ENCODE assay signal across 15 cellular contexts in the genomic region with DNA sequence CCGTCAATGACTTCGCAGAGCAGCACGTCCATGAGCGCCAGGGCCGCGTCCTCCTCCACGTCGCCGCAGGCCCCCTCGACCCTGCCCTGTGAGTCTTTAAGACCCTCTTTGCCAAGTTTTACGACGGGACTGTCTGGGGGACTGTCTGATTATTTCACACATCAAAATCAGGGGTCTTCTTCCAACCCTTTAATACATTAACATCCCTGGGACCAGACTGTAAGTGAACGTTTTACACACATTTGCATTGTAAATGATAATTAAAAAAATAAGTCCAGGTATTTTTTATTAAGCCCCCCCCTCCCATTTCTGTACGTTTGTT. TPM values are rescaled to one million over a fixed set of nuclear protein-coding genes. Genes with fewer than 3 reads are reported as not detected.
DNase-seq lines count a peak whose midpoint lies in the region; ATAC-seq and TF ChIP-seq lines count a peak whose summit lies in the region.
"Had no signal": no experiment of that assay in that cellular context is flagged by ENCODE, and none has a peak within 500 bp of the region (broad histone marks: within the 10 kb centered on the region; RNA-seq: fewer than 3 reads in every experiment).

No MANE protein-coding gene starts in this region.

- H3K9me3 Mint-ChIP-seq in activated CD8-positive, alpha-beta T cell treated with anti-CD3 and anti-CD28 coated beads, Interleukin-2, amount 10 ng/mL, durations not matched to agents 7 days and 5 days (ENCODE audit: insufficient read depth): no peaks in the 10 kb centered on the region
- peaks cover 4% of the 10 kb centered on the region for H3K9me3 Mint-ChIP-seq in activated CD8-positive, alpha-beta T cell treated with anti-CD3 and anti-CD28 coated beads for 36 hours
- H3K9me3 Mint-ChIP-seq in activated B cell treated with CpG ODN at 0.5 μM for 24 hours (peaks cover 2% of the 10 kb centered on the region), glutamatergic neuron (ENCODE audit: unreplicated experiment) (peaks cover 20% of the 10 kb centered on the region), progenitor cell of endocrine pancreas (ENCODE audit: low read depth) (no peaks in the 10 kb centered on the region)

- no peak for ATAC-seq in activated CD8-positive, alpha-beta T cell treated with anti-CD3 and anti-CD28 coated beads, Interleukin-2, amount 10 ng/mL, durations not matched to agents 7 days and 5 days
- no peak for ATAC-seq in activated CD8-positive, alpha-beta T cell treated with anti-CD3 and anti-CD28 coated beads for 36 hours
- ATAC-seq in activated B cell treated with CpG ODN at 0.5 μM for 24 hours (ENCODE audit: low read depth): no peak
- ATAC-seq in right cardiac atrium: no peak

- H3K4me3 Mint-ChIP-seq in activated CD8-positive, alpha-beta T cell treated with anti-CD3 and anti-CD28 coated beads, Interleukin-2, amount 10 ng/mL, durations not matched to agents 7 days and 5 days: peak overlapping the region; percentile 45
- no peak overlapping the region for H3K4me3 Mint-ChIP-seq in activated CD8-positive, alpha-beta T cell treated with anti-CD3 and anti-CD28 coated beads for 36 hours
- H3K4me3 Mint-ChIP-seq in activated B cell treated with CpG ODN at 0.5 μM for 24 hours (no peak overlapping the region), glutamatergic neuron (ENCODE audit: unreplicated experiment) (peak overlapping the region; percentile 6), progenitor cell of endocrine pancreas (ENCODE audit: low read depth) (peak overlapping the region; percentile 56)

- no peak for TF ChIP-seq POLR2A in Peyer's patch (IDR thresholded peaks at IDR 0.05)

- peak overlapping the region; percentile 80 for H3K27ac Mint-ChIP-seq in activated CD8-positive, alpha-beta T cell treated with anti-CD3 and anti-CD28 coated beads, Interleukin-2, amount 10 ng/mL, durations not matched to agents 7 days and 5 days
- H3K27ac Mint-ChIP-seq in activated CD8-positive, alpha-beta T cell treated with anti-CD3 and anti-CD28 coated beads for 36 hours: no peak overlapping the region
- H3K27ac Mint-ChIP-seq in activated B cell treated with CpG ODN at 0.5 μM for 24 hours (peak overlapping the region; percentile 11), glutamatergic neuron (ENCODE audit: unreplicated experiment) (no peak overlapping the region), progenitor cell of endocrine pancreas (peak overlapping the region; percentile 33)

- POLR2A ChIA-PET in activated CD8-positive, alpha-beta T cell treated with anti-CD3 and anti-CD28 coated beads, Interleukin-2, amount 10 ng/mL, durations not matched to agents 7 days and 5 days (lab: Charles Lee): no interaction called here
- POLR2A ChIA-PET in activated CD8-positive, alpha-beta T cell treated with anti-CD3 and anti-CD28 coated beads for 36 hours (lab: Charles Lee): interaction anchor here (0.5 kb wide), 1 partner anchor 539 kb away, joined by 4 read pairs; no protein-coding TSS in a partner anchor
- POLR2A ChIA-PET in activated B cell treated with CpG ODN at 0.5 μM for 24 hours (lab: Charles Lee): no interaction called here

- peaks cover 3% of the 10 kb centered on the region for H3K4me1 Mint-ChIP-seq in activated CD8-positive, alpha-beta T cell treated with anti-CD3 and anti-CD28 coated beads, Interleukin-2, amount 10 ng/mL, durations not matched to agents 7 days and 5 days (ENCODE audit: low read depth)
- H3K4me1 Mint-ChIP-seq in activated CD8-positive, alpha-beta T cell treated with anti-CD3 and anti-CD28 coated beads for 36 hours (ENCODE audit: low read depth): peaks cover 7% of the 10 kb centered on the region
- H3K4me1 Mint-ChIP-seq in activated B cell treated with CpG ODN at 0.5 μM for 24 hours (peaks cover 12% of the 10 kb centered on the region), glutamatergic neuron (ENCODE audit: low read depth, unreplicated experiment) (no peaks in the 10 kb centered on the region), progenitor cell of endocrine pancreas (ENCODE audit: low read depth) (peaks cover 10% of the 10 kb centered on the region)

- TF ChIP-seq CTCF in activated CD8-positive, alpha-beta T cell treated with anti-CD3 and anti-CD28 coated beads for 36 hours (IDR thresholded peaks at IDR 0.05): no peak
- no peak for TF ChIP-seq CTCF in activated B cell treated with CpG ODN at 0.5 μM for 24 hours (IDR thresholded peaks at IDR 0.05)
- no peak for TF ChIP-seq CTCF in glutamatergic neuron (IDR thresholded peaks at IDR 0.05; ENCODE audit: partially characterized antibody, unreplicated experiment)
- no peak for TF ChIP-seq CTCF in progenitor cell of endocrine pancreas (IDR thresholded peaks at IDR 0.05; ENCODE audit: unreplicated experiment)
- TF ChIP-seq CTCF in Peyer's patch (IDR thresholded peaks at IDR 0.05): no peak

- peaks cover 18% of the 10 kb centered on the region for H3K36me3 Mint-ChIP-seq in activated CD8-positive, alpha-beta T cell treated with anti-CD3 and anti-CD28 coated beads, Interleukin-2, amount 10 ng/mL, durations not matched to agents 7 days and 5 days (ENCODE audit: low read depth)
- H3K36me3 Mint-ChIP-seq in activated CD8-positive, alpha-beta T cell treated with anti-CD3 and anti-CD28 coated beads for 36 hours (ENCODE audit: low read depth): peaks cover 12% of the 10 kb centered on the region
- peaks cover 4% of the 10 kb centered on the region for H3K36me3 Mint-ChIP-seq in activated B cell treated with CpG ODN at 0.5 μM for 24 hours (ENCODE audit: low read depth)
- H3K36me3 Mint-ChIP-seq in glutamatergic neuron (ENCODE audit: unreplicated experiment): no peaks in the 10 kb centered on the region
- no peaks in the 10 kb centered on the region for H3K36me3 Mint-ChIP-seq in progenitor cell of endocrine pancreas (ENCODE audit: insufficient read depth)

- H3K9me3 ChIP-seq in Peyer's patch: peaks cover 0 to 6% (median 2%) of the 10 kb centered on the region in 4 donors
- H3K9me3 ChIP-seq in right cardiac atrium (ENCODE audit: control insufficient read depth, low read length): no peaks in the 10 kb centered on the region
- H3K9me3 ChIP-seq: prostate gland had no signal

- no peak overlapping the region for H3K27ac ChIP-seq in Peyer's patch
- H3K27ac ChIP-seq in right cardiac atrium (ENCODE audit: low read length): no peak overlapping the region
- H3K27ac ChIP-seq: prostate gland had no signal

- H3K4me3 ChIP-seq in Peyer's patch (no peak overlapping the region), right cardiac atrium (ENCODE audit: low read length) (no peak overlapping the region)
- H3K4me3 ChIP-seq: prostate gland had no signal

- DNase-seq in activated CD8-positive, alpha-beta T cell treated with anti-CD3 and anti-CD28 coated beads, Interleukin-2, amount 10 ng/mL, durations not matched to agents 7 days and 5 days: no peak
- no peak for DNase-seq in activated CD8-positive, alpha-beta T cell treated with anti-CD3 and anti-CD28 coated beads for 36 hours
- no peak for DNase-seq in activated B cell treated with CpG ODN at 0.5 μM for 24 hours
- DNase-seq in glutamatergic neuron: no peak
- DNase-seq in progenitor cell of endocrine pancreas (ENCODE audit: low spot score, unreplicated experiment): no peak
- no peak for DNase-seq in Peyer's patch
- no peak for DNase-seq in DMS 273 (lab: John Stamatoyannopoulos, UW; ENCODE audit: unreplicated experiment)
- no peak for DNase-seq in right cardiac atrium
- DNase-seq: activated naive CD4-positive, alpha-beta T cell; AML-193; mesenchymal stem cell had no signal

- 11% methylated on average over 14 of the region's 14 CpGs for WGBS in right cardiac atrium

- H3K4me1 ChIP-seq in Peyer's patch (peaks cover 0 to 17% (median 0%) of the 10 kb centered on the region in 4 donors), right cardiac atrium (ENCODE audit: control insufficient read depth, insufficient read depth, low read length) (peaks cover 4% of the 10 kb centered on the region)
- H3K4me1 ChIP-seq: prostate gland had no signal

- peaks cover 47% of the 10 kb centered on the region for H3K27me3 Mint-ChIP-seq in activated CD8-positive, alpha-beta T cell treated with anti-CD3 and anti-CD28 coated beads, Interleukin-2, amount 10 ng/mL, durations not matched to agents 7 days and 5 days (ENCODE audit: low read depth)
- H3K27me3 Mint-ChIP-seq in activated CD8-positive, alpha-beta T cell treated with anti-CD3 and anti-CD28 coated beads for 36 hours: peaks cover 52% of the 10 kb centered on the region
- H3K27me3 Mint-ChIP-seq in activated B cell treated with CpG ODN at 0.5 μM for 24 hours (peaks cover 53% of the 10 kb centered on the region), glutamatergic neuron (ENCODE audit: unreplicated experiment) (peaks cover 43% of the 10 kb centered on the region), progenitor cell of endocrine pancreas (peaks cover 84% of the 10 kb centered on the region)

- intact Hi-C loops in activated CD8-positive, alpha-beta T cell treated with anti-CD3 and anti-CD28 coated beads for 36 hours (cut with micrococcal nuclease): no loop called here
- intact Hi-C loops in activated B cell treated with CpG ODN at 0.5 μM for 24 hours (cut with micrococcal nuclease) (no loop called here), right cardiac atrium (cut with DNase I) (no loop called here)

- CTCF ChIA-PET in activated CD8-positive, alpha-beta T cell treated with anti-CD3 and anti-CD28 coated beads, Interleukin-2, amount 10 ng/mL, durations not matched to agents 7 days and 5 days (lab: Charles Lee): no interaction called here
- CTCF ChIA-PET in activated CD8-positive, alpha-beta T cell treated with anti-CD3 and anti-CD28 coated beads for 36 hours (lab: Charles Lee): interaction anchor here (1.0 kb wide), 1 partner anchor 14 kb away, joined by 3 read pairs; no protein-coding TSS in a partner anchor
- CTCF ChIA-PET in activated B cell treated with CpG ODN at 0.5 μM for 24 hours (lab: Charles Lee): no interaction called here

- H3K27me3 ChIP-seq in Peyer's patch: peaks cover 0 to 40% of the 10 kb centered on the region in 2 donors
- H3K27me3 ChIP-seq in right cardiac atrium (ENCODE audit: control insufficient read depth, insufficient read depth): peaks cover 2% of the 10 kb centered on the region

- H3K36me3 ChIP-seq in Peyer's patch: no peaks in the 10 kb centered on the region
- H3K36me3 ChIP-seq: prostate gland had no signal

RNA-seq across cellular contexts. Expression of gene FOXG1, which starts 1.9 kb away (rescaled TPM):
- total RNA-seq in activated CD8-positive, alpha-beta T cell treated with anti-CD3 and anti-CD28 coated beads, Interleukin-2, amount 10 ng/mL, durations not matched to agents 7 days and 5 days: not detected
- total RNA-seq in activated CD8-positive, alpha-beta T cell treated with anti-CD3 and anti-CD28 coated beads for 36 hours: not detected
- total RNA-seq in activated B cell treated with CpG ODN at 0.5 μM for 24 hours: not detected in 2 replicates
- total RNA-seq in glutamatergic neuron (ENCODE audit: unreplicated experiment): not detected
- 1.2 and 1.4 TPM in 2 replicates for total RNA-seq in progenitor cell of endocrine pancreas
- total RNA-seq in Peyer's patch: not detected
- total RNA-seq in right cardiac atrium: not detected
- 0.20 TPM for polyA plus RNA-seq in right cardiac atrium
- total RNA-seq: chondrocyte, esophagus mucosa, urinary bladder had no signal
- polyA plus RNA-seq: urinary bladder had no signal

Comparison
In these comparisons a context has a peak if more than half of its experiments do, and no peak if none do; other contexts are left out.
1. H3K27ac Mint-ChIP-seq: peak in activated CD8-positive, alpha-beta T cell treated with anti-CD3 and anti-CD28 coated beads, Interleukin-2, amount 10 ng/mL, durations not matched to agents 7 days and 5 days (single experiment), activated B cell treated with CpG ODN at 0.5 μM for 24 hours (single experiment) and progenitor cell of endocrine pancreas (single experiment); none in activated CD8-positive, alpha-beta T cell treated with anti-CD3 and anti-CD28 coated beads for 36 hours (single experiment) and glutamatergic neuron (single experiment).
2. H3K4me3 Mint-ChIP-seq: peak in activated CD8-positive, alpha-beta T cell treated with anti-CD3 and anti-CD28 coated beads, Interleukin-2, amount 10 ng/mL, durations not matched to agents 7 days and 5 days (single experiment), glutamatergic neuron (single experiment) and progenitor cell of endocrine pancreas (single experiment); none in activated CD8-positive, alpha-beta T cell treated with anti-CD3 and anti-CD28 coated beads for 36 hours (single experiment) and activated B cell treated with CpG ODN at 0.5 μM for 24 hours (single experiment).